ENCODE assay signal across 36 cellular contexts in genomic region chr11:134423106-134423505, GRCh38.
"Had no signal": no experiment of that assay in that cellular context is flagged by ENCODE, and none has a peak within 500 bp of the region (broad histone marks: within the 10 kb centered on the region; RNA-seq: fewer than 3 reads in every experiment).

No MANE protein-coding gene starts in this region.

- H3K27ac ChIP-seq: adrenal gland, ascending aorta, cardiac muscle cell, WERI-Rb-1 had no signal

- H3K4me1 ChIP-seq: adrenal gland, ascending aorta had no signal

- H3K4me1 Mint-ChIP-seq: activated CD4-positive, alpha-beta memory T cell treated with anti-CD3 and anti-CD28 coated beads, Interleukin-2, amount 10 ng/mL, durations not matched to agents 7 days and 5 days; activated CD4-positive, alpha-beta T cell treated with anti-CD3 and anti-CD28 coated beads for 36 hours; activated CD4-positive, alpha-beta T cell treated with anti-CD3 and anti-CD28 coated beads, Interleukin-2, amount 10 ng/mL, durations not matched to agents 7 days and 5 days; activated CD8-positive, alpha-beta memory T cell treated with anti-CD3 and anti-CD28 coated beads, Interleukin-2, amount 10 ng/mL, durations not matched to agents 7 days and 5 days; activated naive CD4-positive, alpha-beta T cell treated with anti-CD3 and anti-CD28 coated beads, Interleukin-2, amount 10 ng/mL, durations not matched to agents 7 days and 5 days; activated naive CD4-positive, alpha-beta T cell treated with anti-CD3 and anti-CD28 coated beads, Interleukin-2, amount 50 U/mL, for 24 hours; activated naive CD8-positive, alpha-beta T cell treated with anti-CD3 and anti-CD28 coated beads for 36 hours had no signal

- H3K27ac Mint-ChIP-seq: activated CD4-positive, alpha-beta memory T cell treated with anti-CD3 and anti-CD28 coated beads, Interleukin-2, amount 10 ng/mL, durations not matched to agents 7 days and 5 days; activated CD4-positive, alpha-beta T cell treated with anti-CD3 and anti-CD28 coated beads for 36 hours; activated CD4-positive, alpha-beta T cell treated with anti-CD3 and anti-CD28 coated beads, Interleukin-2, amount 10 ng/mL, durations not matched to agents 7 days and 5 days; activated CD8-positive, alpha-beta memory T cell treated with anti-CD3 and anti-CD28 coated beads, Interleukin-2, amount 10 ng/mL, durations not matched to agents 7 days and 5 days; activated CD8-positive, alpha-beta T cell treated with anti-CD3 and anti-CD28 coated beads, Interleukin-2, amount 10 ng/mL, durations not matched to agents 7 days and 5 days; activated naive CD4-positive, alpha-beta T cell treated with anti-CD3 and anti-CD28 coated beads, Interleukin-2, amount 10 ng/mL, durations not matched to agents 7 days and 5 days; activated naive CD4-positive, alpha-beta T cell treated with anti-CD3 and anti-CD28 coated beads, Interleukin-2, amount 50 U/mL, for 24 hours; activated naive CD8-positive, alpha-beta T cell treated with anti-CD3 and anti-CD28 coated beads for 36 hours; activated T-cell treated with anti-CD3 and anti-CD28 coated beads, Interleukin-2, amount 50 U/mL, for 24 hours; activated T-helper 2 cell treated with anti-CD3 and anti-CD28 coated beads, Interferon-gamma antibody, Interleukin-2, Interleukin-4, amounts not matched to agents 10 μg/mL and 5 μg/mL and 100 μg/mL, durations not matched to agents 14 hours and 24 hours and 36 hours; T-helper 1 cell treated with Interleukin-12 subunit alpha and Interleukin-12 subunit beta and Interleukin-4 antibody, amounts not matched to agents 30 μg/mL and 1 μg/mL, for 36 hours; T-helper 2 cell treated with Interferon-gamma antibody and Interleukin-4, amounts not matched to agents 5 μg/mL and 100 μg/mL, for 36 hours; WTC11 had no signal

- H3K36me3 Mint-ChIP-seq: activated CD8-positive, alpha-beta memory T cell treated with anti-CD3 and anti-CD28 coated beads, Interleukin-2, amount 10 ng/mL, durations not matched to agents 7 days and 5 days; activated naive CD4-positive, alpha-beta T cell treated with anti-CD3 and anti-CD28 coated beads, Interleukin-2, amount 10 ng/mL, durations not matched to agents 7 days and 5 days; activated naive CD4-positive, alpha-beta T cell treated with anti-CD3 and anti-CD28 coated beads, Interleukin-2, amount 50 U/mL, for 24 hours; activated naive CD8-positive, alpha-beta T cell treated with anti-CD3 and anti-CD28 coated beads for 36 hours; brain; WTC11 had no signal

- H3K27me3 Mint-ChIP-seq: activated naive CD4-positive, alpha-beta T cell treated with anti-CD3 and anti-CD28 coated beads, Interleukin-2, amount 50 U/mL, for 24 hours; central memory CD8-positive, alpha-beta T cell had no signal

- H3K9me3 Mint-ChIP-seq: activated CD4-positive, alpha-beta memory T cell treated with anti-CD3 and anti-CD28 coated beads, Interleukin-2, amount 10 ng/mL, durations not matched to agents 7 days and 5 days; activated CD4-positive, alpha-beta T cell treated with anti-CD3 and anti-CD28 coated beads, Interleukin-2, amount 10 ng/mL, durations not matched to agents 7 days and 5 days; activated naive CD4-positive, alpha-beta T cell treated with anti-CD3 and anti-CD28 coated beads, Interleukin-2, amount 10 ng/mL, durations not matched to agents 7 days and 5 days; activated naive CD4-positive, alpha-beta T cell treated with anti-CD3 and anti-CD28 coated beads, Interleukin-2, amount 50 U/mL, for 24 hours; activated naive CD8-positive, alpha-beta T cell treated with anti-CD3 and anti-CD28 coated beads for 36 hours; activated T-cell treated with anti-CD3 and anti-CD28 coated beads, Interleukin-2, amount 50 U/mL, for 24 hours; activated T-helper 2 cell treated with anti-CD3 and anti-CD28 coated beads, Interferon-gamma antibody, Interleukin-2, Interleukin-4, amounts not matched to agents 10 μg/mL and 5 μg/mL and 100 μg/mL, durations not matched to agents 14 hours and 24 hours and 36 hours; central memory CD8-positive, alpha-beta T cell; T-helper 1 cell treated with Interleukin-12 subunit alpha and Interleukin-12 subunit beta and Interleukin-4 antibody, amounts not matched to agents 30 μg/mL and 1 μg/mL, for 36 hours; T-helper 2 cell treated with Interferon-gamma antibody and Interleukin-4, amounts not matched to agents 5 μg/mL and 100 μg/mL, for 36 hours; WTC11 had no signal

- H3K27me3 ChIP-seq: adrenal gland, ascending aorta, cardiac muscle cell had no signal

- ATAC-seq: activated CD4-positive, alpha-beta T cell treated with anti-CD3 and anti-CD28 coated beads for 36 hours; activated CD4-positive, CD25-positive, alpha-beta regulatory T cell treated with anti-CD3 and anti-CD28 coated beads, Interleukin-2, amount 50 U/mL, for 24 hours; activated CD8-positive, alpha-beta memory T cell treated with anti-CD3 and anti-CD28 coated beads, Interleukin-2, amount 10 ng/mL, durations not matched to agents 7 days and 5 days; activated CD8-positive, alpha-beta T cell treated with anti-CD3 and anti-CD28 coated beads, Interleukin-2, amount 10 ng/mL, durations not matched to agents 7 days and 5 days; WTC11 had no signal

- H3K4me3 Mint-ChIP-seq: activated CD4-positive, alpha-beta memory T cell treated with anti-CD3 and anti-CD28 coated beads, Interleukin-2, amount 10 ng/mL, durations not matched to agents 7 days and 5 days; activated CD4-positive, alpha-beta T cell treated with anti-CD3 and anti-CD28 coated beads for 36 hours; activated CD4-positive, alpha-beta T cell treated with anti-CD3 and anti-CD28 coated beads, Interleukin-2, amount 10 ng/mL, durations not matched to agents 7 days and 5 days; activated CD8-positive, alpha-beta memory T cell treated with anti-CD3 and anti-CD28 coated beads, Interleukin-2, amount 10 ng/mL, durations not matched to agents 7 days and 5 days; activated CD8-positive, alpha-beta T cell treated with anti-CD3 and anti-CD28 coated beads, Interleukin-2, amount 10 ng/mL, durations not matched to agents 7 days and 5 days; activated naive CD4-positive, alpha-beta T cell treated with anti-CD3 and anti-CD28 coated beads, Interleukin-2, amount 10 ng/mL, durations not matched to agents 7 days and 5 days; activated naive CD4-positive, alpha-beta T cell treated with anti-CD3 and anti-CD28 coated beads, Interleukin-2, amount 50 U/mL, for 24 hours; activated naive CD8-positive, alpha-beta T cell treated with anti-CD3 and anti-CD28 coated beads for 36 hours; activated T-cell treated with anti-CD3 and anti-CD28 coated beads, Interleukin-2, amount 50 U/mL, for 24 hours; brain; central memory CD8-positive, alpha-beta T cell; T-helper 1 cell treated with Interleukin-12 subunit alpha and Interleukin-12 subunit beta and Interleukin-4 antibody, amounts not matched to agents 30 μg/mL and 1 μg/mL, for 36 hours; T-helper 2 cell treated with Interferon-gamma antibody and Interleukin-4, amounts not matched to agents 5 μg/mL and 100 μg/mL, for 36 hours; WTC11 had no signal

- H3K36me3 ChIP-seq: adrenal gland, ascending aorta, cardiac muscle cell, WERI-Rb-1 had no signal

- H3K9me3 ChIP-seq: adrenal gland, ascending aorta had no signal

- H3K4me3 ChIP-seq: adrenal gland, ascending aorta, cardiac muscle cell had no signal

- DNase-seq: activated CD4-positive, alpha-beta memory T cell treated with anti-CD3 and anti-CD28 coated beads, Interleukin-2, amount 10 ng/mL, durations not matched to agents 7 days and 5 days; activated CD4-positive, alpha-beta T cell treated with anti-CD3 and anti-CD28 coated beads for 1 hour; activated CD4-positive, alpha-beta T cell treated with anti-CD3 and anti-CD28 coated beads for 36 hours; activated CD4-positive, alpha-beta T cell treated with anti-CD3 and anti-CD28 coated beads for 48 hours; activated CD4-positive, alpha-beta T cell treated with anti-CD3 and anti-CD28 coated beads, Interleukin-2, amount 10 ng/mL, durations not matched to agents 7 days and 5 days; activated CD4-positive, alpha-beta T cell treated with anti-CD3 and anti-CD28 coated beads, Interleukin-2, amount 50 U/mL, for 48 hours; activated CD4-positive, CD25-positive, alpha-beta regulatory T cell; activated CD8-positive, alpha-beta memory T cell treated with anti-CD3 and anti-CD28 coated beads for 24 hours; activated CD8-positive, alpha-beta memory T cell treated with anti-CD3 and anti-CD28 coated beads, Interleukin-2, amount 10 ng/mL, durations not matched to agents 7 days and 5 days; activated CD8-positive, alpha-beta memory T cell treated with anti-CD3 and anti-CD28 coated beads, Interleukin-2, amount 50 U/mL, for 48 hours; activated CD8-positive, alpha-beta T cell treated with anti-CD3 and anti-CD28 coated beads, Interleukin-2, amount 10 ng/mL, durations not matched to agents 7 days and 5 days; activated effector memory CD4-positive, alpha-beta T cell treated with Interleukin-2 at 50 U/mL for 16 hours; activated gamma-delta T cell; activated naive CD4-positive, alpha-beta T cell treated with anti-CD3 and anti-CD28 coated beads, Interleukin-2, amount 10 ng/mL, durations not matched to agents 7 days and 5 days; activated naive CD4-positive, alpha-beta T cell treated with Interleukin-2 at 50 U/mL for 16 hours; activated naive CD8-positive, alpha-beta T cell treated with anti-CD3 and anti-CD28 coated beads for 36 hours; activated T-cell treated with anti-CD3 and anti-CD28 coated beads, Interleukin-2, amount 50 U/mL, for 24 hours; activated T-cell treated with anti-CD3 and anti-CD28 coated beads, Interleukin-2, amount 50 U/mL, for 48 hours; adrenal gland; amniotic stem cell; caudate nucleus; cerebellar nuclear complex; T-helper 1 cell; T-helper 2 cell; T-helper 9 cell; WERI-Rb-1 had no signal
